Comparison of ENCODE assay signal across 8 cellular contexts in genomic region chr5:59099270-59099994, GRCh38.
A peak's percentile ranks its signal among the peaks of the same experiment; 100 is the strongest.
DNase-seq lines count a peak whose midpoint lies in the region; ATAC-seq lines count a peak whose summit lies in the region.

No MANE protein-coding gene starts in this region.

- peak; percentile 87 for ATAC-seq in GM18499 (IDR thresholded peaks at IDR 0.05; ENCODE audit: insufficient read depth, unreplicated experiment)
- peak; percentile 95 for ATAC-seq in HG03520 (IDR thresholded peaks at IDR 0.05; ENCODE audit: unreplicated experiment)
- peak; percentile 96 for ATAC-seq in activated T-helper 17 cell treated with anti-CD3 and anti-CD28 coated beads, Interleukin-2, amount 50 U/mL, for 72 hours (replicated peaks)

- no peaks in the 10 kb centered on the region for H3K27me3 Mint-ChIP-seq in activated T-helper 17 cell treated with anti-CD3 and anti-CD28 coated beads, Interleukin-2, amount 50 U/mL, for 72 hours

- peaks cover 39% of the 10 kb centered on the region for H3K4me1 Mint-ChIP-seq in activated T-helper 17 cell treated with anti-CD3 and anti-CD28 coated beads, Interleukin-2, amount 50 U/mL, for 72 hours

- no peaks in the 10 kb centered on the region for H3K36me3 Mint-ChIP-seq in activated T-helper 17 cell treated with anti-CD3 and anti-CD28 coated beads, Interleukin-2, amount 50 U/mL, for 72 hours (ENCODE audit: low read depth)

- peak overlapping the region; percentile 76 for H3K4me3 Mint-ChIP-seq in activated T-helper 17 cell treated with anti-CD3 and anti-CD28 coated beads, Interleukin-2, amount 50 U/mL, for 72 hours

- H3K27ac Mint-ChIP-seq in activated T-helper 17 cell treated with anti-CD3 and anti-CD28 coated beads, Interleukin-2, amount 50 U/mL, for 72 hours, result peak overlapping the region; percentile 91

- no peaks in the 10 kb centered on the region for H3K9me3 Mint-ChIP-seq in activated T-helper 17 cell treated with anti-CD3 and anti-CD28 coated beads, Interleukin-2, amount 50 U/mL, for 72 hours

- DNase-seq in non-pigmented ciliary epithelial cell (ENCODE audit: low read depth), result peak; percentile 91
- no peak for DNase-seq in SIG-M5 (lab: John Stamatoyannopoulos, UW)
- DNase-seq in NCI-H446 treated with DMSO at 0.1 percent for 48 hours (lab: John Stamatoyannopoulos, UW), result no peak
- no peak for DNase-seq in NCI-H1417 treated with DMSO at 0.1 percent for 48 hours (lab: John Stamatoyannopoulos, UW)
- no peak for DNase-seq in NCI-H1092 treated with DMSO at 0.1 percent for 48 hours (lab: John Stamatoyannopoulos, UW)
